ENCODE assay signal across 3 cellular contexts in genomic region chr19:23046743-23047142, GRCh38.
A peak's percentile ranks its signal among the peaks of the same experiment; 100 is the strongest.
TF ChIP-seq lines count a peak whose summit lies in the region.

No MANE protein-coding gene starts in this region.

TF ChIP-seq in HepG2, 621 proteins besides CTCF, POLR2A, EP300 and RAD21:
- no peak for TF ChIP-seq ZNF367 (CRISPR knock-in tag; IDR thresholded peaks at IDR 0.05; ENCODE audit: borderline replicate concordance)
- TF ChIP-seq CREB1 (IDR thresholded peaks at IDR 0.05): peak; percentile 64
- TF ChIP-seq CREB1 (CRISPR knock-in tag; IDR thresholded peaks at IDR 0.05): no peak
- TF ChIP-seq CEBPB (IDR thresholded peaks at IDR 0.05; ENCODE audit: borderline replicate concordance, low read depth, low read length): peak; percentile 52; the same call in 1 of the 2 replicates
TF ChIP-seq in HepG2: peak in this region for 2.

TF ChIP-seq in IMR-90, 13 proteins besides CTCF, POLR2A, EP300 and RAD21:
- TF ChIP-seq CEBPB (IDR thresholded peaks at IDR 0.05; ENCODE audit: low read depth, low read length) (peak; percentile 42; the same call in 1 of the 2 replicates), MAFK (IDR thresholded peaks at IDR 0.05; ENCODE audit: low read depth, low read length) (no peak)

TF ChIP-seq in K562, 482 proteins besides CTCF, POLR2A, EP300 and RAD21:
- TF ChIP-seq CEBPB (tag; IDR thresholded peaks at IDR 0.05) (0 out of 2 replicates have a peak, but pooled peaks have one; percentile 9), CAMTA2 (CRISPR knock-in tag; conservative IDR thresholded peaks at IDR 0.05) (no peak)
